In the genomic region with DNA sequence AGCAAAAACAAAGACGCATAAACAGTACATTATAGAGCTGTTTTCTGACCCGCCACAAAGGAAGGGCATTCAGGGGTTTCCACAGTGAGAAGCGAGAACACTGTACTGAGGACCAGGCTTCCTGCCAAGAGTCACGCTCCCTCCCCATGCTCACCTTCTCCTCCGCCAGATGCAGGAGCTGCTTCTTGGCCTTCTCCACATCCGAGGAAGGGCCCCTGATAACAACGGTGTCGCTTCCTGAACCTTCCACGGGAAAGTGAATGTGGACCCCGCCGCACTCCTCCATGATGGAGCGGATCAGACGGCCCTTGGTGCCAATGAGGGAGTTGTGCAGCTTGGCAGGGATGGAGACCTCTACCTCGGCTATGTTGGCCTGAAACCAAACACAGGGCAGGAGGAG, we compare ENCODE assay signal across 20 cellular contexts.
"Had no signal": no experiment of that assay in that cellular context is flagged by ENCODE, and none has a peak within 500 bp of the region (broad histone marks: within the 10 kb centered on the region; RNA-seq: fewer than 3 reads in every experiment).

No MANE protein-coding gene starts in this region.

- H3K27ac Mint-ChIP-seq: activated B cell treated with CpG ODN at 0.5 μM for 24 hours; activated CD4-positive, alpha-beta memory T cell treated with anti-CD3 and anti-CD28 coated beads for 36 hours; activated T-cell treated with anti-CD3 and anti-CD28 coated beads, Interleukin-2, amount 50 U/mL, for 72 hours; T-helper 1 cell treated with Interleukin-12 subunit alpha and Interleukin-12 subunit beta and Interleukin-4 antibody, amounts not matched to agents 30 μg/mL and 1 μg/mL, for 36 hours; type B pancreatic cell had no signal

- H3K4me3 ChIP-seq: lung, ovary, psoas muscle, right atrium auricular region had no signal

- H3K36me3 ChIP-seq: ovary had no signal

- H3K9me3 Mint-ChIP-seq: activated B cell treated with CpG ODN at 0.5 μM for 24 hours; activated CD4-positive, alpha-beta memory T cell treated with anti-CD3 and anti-CD28 coated beads for 36 hours; activated T-cell treated with anti-CD3 and anti-CD28 coated beads, Interleukin-2, amount 50 U/mL, for 72 hours; brain; naive B cell; T-helper 1 cell treated with Interleukin-12 subunit alpha and Interleukin-12 subunit beta and Interleukin-4 antibody, amounts not matched to agents 30 μg/mL and 1 μg/mL, for 36 hours; type B pancreatic cell had no signal

- H3K4me3 Mint-ChIP-seq: activated B cell treated with CpG ODN at 0.5 μM for 24 hours; activated CD4-positive, alpha-beta memory T cell treated with anti-CD3 and anti-CD28 coated beads for 36 hours; activated T-cell treated with anti-CD3 and anti-CD28 coated beads, Interleukin-2, amount 50 U/mL, for 72 hours; brain; naive B cell; T-helper 1 cell treated with Interleukin-12 subunit alpha and Interleukin-12 subunit beta and Interleukin-4 antibody, amounts not matched to agents 30 μg/mL and 1 μg/mL, for 36 hours; type B pancreatic cell had no signal

- DNase-seq: activated B cell treated with CpG ODN at 0.5 μM for 24 hours; activated CD4-positive, alpha-beta memory T cell treated with anti-CD3 and anti-CD28 coated beads for 36 hours; activated CD4-positive, alpha-beta T cell treated with anti-CD3 and anti-CD28 coated beads for 4 hours; activated effector memory CD4-positive, alpha-beta T cell treated with Interleukin-2 at 50 U/mL for 16 hours; activated naive CD4-positive, alpha-beta T cell treated with anti-CD3 and anti-CD28 coated beads, Interleukin-2, amount 50 U/mL, for 16 hours; activated T-cell treated with anti-CD3 and anti-CD28 coated beads, Interleukin-2, amount 50 U/mL, for 72 hours; effector memory CD4-positive, alpha-beta T cell; foreskin melanocyte; kidney; naive B cell; ovary; psoas muscle; T1000 had no signal

- H3K4me1 Mint-ChIP-seq: activated B cell treated with CpG ODN at 0.5 μM for 24 hours, brain had no signal

- H3K27me3 ChIP-seq: neutrophil, ovary, right atrium auricular region had no signal

- H3K27me3 Mint-ChIP-seq: activated B cell treated with CpG ODN at 0.5 μM for 24 hours; activated CD4-positive, alpha-beta memory T cell treated with anti-CD3 and anti-CD28 coated beads for 36 hours; brain; naive B cell; type B pancreatic cell had no signal

- ATAC-seq: activated T-cell treated with anti-CD3 and anti-CD28 coated beads, Interleukin-2, amount 50 U/mL, for 72 hours; esophagus mucosa; psoas muscle had no signal
